ENCODE assay signal across 13 cellular contexts in genomic region chr19:16920816-16921529, GRCh38. TPM values are rescaled to one million over a fixed set of nuclear protein-coding genes. Genes with fewer than 3 reads are reported as not detected.
DNase-seq lines count a peak whose midpoint lies in the region; ATAC-seq and TF ChIP-seq lines count a peak whose summit lies in the region.
"Had no signal": no experiment of that assay in that cellular context is flagged by ENCODE, and none has a peak within 500 bp of the region (broad histone marks: within the 10 kb centered on the region; RNA-seq: fewer than 3 reads in every experiment).

No MANE protein-coding gene starts in this region.

- no peak for ATAC-seq in activated CD4-positive, CD25-positive, alpha-beta regulatory T cell treated with anti-CD3 and anti-CD28 coated beads, Interleukin-2, amount 50 U/mL, for 24 hours

- no peaks in the 10 kb centered on the region for H3K9me3 ChIP-seq in prostate gland
- H3K9me3 ChIP-seq in effector memory CD4-positive, alpha-beta T cell (ENCODE audit: control insufficient read depth, low read length), result no peaks in the 10 kb centered on the region
- H3K9me3 ChIP-seq: uterus had no signal

- no peak overlapping the region for H3K4me3 ChIP-seq in prostate gland
- no peak overlapping the region for H3K4me3 ChIP-seq in effector memory CD4-positive, alpha-beta T cell (ENCODE audit: insufficient read depth, low read depth, low read length, poor library complexity, severe bottlenecking)
- H3K4me3 ChIP-seq: uterus had no signal

- WGBS in prostate gland, result 62% methylated on average over 12 of the region's 12 CpGs

- H3K27ac ChIP-seq in prostate gland, result no peak overlapping the region
- no peak overlapping the region for H3K27ac ChIP-seq in effector memory CD4-positive, alpha-beta T cell (ENCODE audit: insufficient read depth, low read length, poor library complexity, severe bottlenecking)
- H3K27ac ChIP-seq: HL-60, uterus had no signal

- TF ChIP-seq POLR2A in prostate gland (IDR thresholded peaks at IDR 0.05), result no peak

- DNase-seq in GM04503 (ENCODE audit: low read depth) (peak; percentile 42), NCI-H226 (peak; percentile 25), dedifferentiated amniotic fluid mesenchymal stem cell (ENCODE audit: extremely low spot score) (peak; percentile 32), prostate gland (ENCODE audit: low spot score) (peak; percentile 30), NK-92 (lab: John Stamatoyannopoulos, UW; ENCODE audit: unreplicated experiment) (no peak)
- DNase-seq in effector memory CD4-positive, alpha-beta T cell, result no peak
- DNase-seq: activated CD4-positive, alpha-beta memory T cell treated with anti-CD3 and anti-CD28 coated beads, Interleukin-2, amount 10 ng/mL, durations not matched to agents 7 days and 5 days; activated naive CD8-positive, alpha-beta T cell treated with anti-CD3 and anti-CD28 coated beads, Interleukin-2, amount 10 ng/mL, durations not matched to agents 7 days and 5 days; NCI-H2081; SHP77 treated with DMSO at 0.1 percent for 48 hours; uterus had no signal

- H3K36me3 ChIP-seq in prostate gland, result no peaks in the 10 kb centered on the region
- H3K36me3 ChIP-seq in effector memory CD4-positive, alpha-beta T cell (ENCODE audit: control insufficient read depth, insufficient read depth, low read length), result no peaks in the 10 kb centered on the region
- H3K36me3 ChIP-seq: uterus had no signal

- intact Hi-C loops in prostate gland (cut with DNase I), result no loop called here

- no peak for TF ChIP-seq CTCF in prostate gland (IDR thresholded peaks at IDR 0.05)

- H3K27me3 ChIP-seq in prostate gland (replicated peaks; ENCODE audit: insufficient read depth), result no peaks in the 10 kb centered on the region
- no peaks in the 10 kb centered on the region for H3K27me3 ChIP-seq in effector memory CD4-positive, alpha-beta T cell (replicated peaks; ENCODE audit: control insufficient read depth, insufficient read depth, low read length, poor library complexity, severe bottlenecking)
- H3K27me3 ChIP-seq: uterus had no signal

- H3K4me1 ChIP-seq in prostate gland (replicated peaks), result no peaks in the 10 kb centered on the region
- no peaks in the 10 kb centered on the region for H3K4me1 ChIP-seq in effector memory CD4-positive, alpha-beta T cell (ENCODE audit: control insufficient read depth, insufficient read depth, low read length, poor library complexity, severe bottlenecking)
- H3K4me1 ChIP-seq: uterus had no signal

RNA-seq across cellular contexts. Expression of gene F2RL3, which starts 32.2 kb away (rescaled TPM):
- 1 to 10 TPM in 1 of 2 donors, under 1 TPM in 1; 0.36 to 6.2 TPM for total RNA-seq in prostate gland

Comparison
In these comparisons a context has a peak if more than half of its experiments do, and no peak if none do; other contexts are left out.
1. DNase-seq: peak in GM04503 (single experiment), NCI-H226 (single experiment), dedifferentiated amniotic fluid mesenchymal stem cell (single experiment) and prostate gland (single experiment); none in effector memory CD4-positive, alpha-beta T cell (0 of 3) and NK-92 (single experiment).